29 cellular contexts compared by ENCODE assay signal in genomic region chr15:99226802-99227201, GRCh38.
"Had no signal": no experiment of that assay in that cellular context is flagged by ENCODE, and none has a peak within 500 bp of the region (broad histone marks: within the 10 kb centered on the region; RNA-seq: fewer than 3 reads in every experiment).

No MANE protein-coding gene starts in this region.

- H3K9me3 ChIP-seq: left lung, lower lobe of right lung, pancreas, prostate gland, suprapubic skin, thoracic aorta, tibial artery, uterus had no signal

- H3K9me3 Mint-ChIP-seq: naive thymus-derived CD8-positive, alpha-beta T cell; nephron; neural crest cell; stimulated activated naive CD8-positive, alpha-beta T cell treated with anti-CD3 and anti-CD28 coated beads, Interleukin-15, Interleukin-2, amounts not matched to agents 100 ng/mL and 50 ng/mL, for 24 hours; type B pancreatic cell had no signal

- H3K27ac ChIP-seq: left lung, lower lobe of right lung, pancreas, skin epidermis, suprapubic skin, thoracic aorta, tibial artery, uterus had no signal

- H3K4me3 ChIP-seq: left lung, lower lobe of right lung, pancreas, prostate gland, skin epidermis, suprapubic skin, thoracic aorta, tibial artery, uterus had no signal

- ATAC-seq: left colon; left lung; lower lobe of right lung; naive thymus-derived CD8-positive, alpha-beta T cell; pancreas; right cardiac atrium; sciatic nerve had no signal

- H3K4me1 Mint-ChIP-seq: naive thymus-derived CD8-positive, alpha-beta T cell; nephron; neural crest cell had no signal

- H3K36me3 ChIP-seq: prostate gland, thoracic aorta, uterus had no signal

- H3K27me3 Mint-ChIP-seq: stimulated activated naive CD8-positive, alpha-beta T cell treated with anti-CD3 and anti-CD28 coated beads, Interleukin-15, Interleukin-2, amounts not matched to agents 100 ng/mL and 50 ng/mL, for 24 hours; type B pancreatic cell had no signal

- H3K36me3 Mint-ChIP-seq: naive thymus-derived CD8-positive, alpha-beta T cell had no signal

- H3K4me1 ChIP-seq: left lung, lower lobe of right lung, prostate gland, suprapubic skin, uterus had no signal

- FAIRE-seq: keratinocyte, pancreas had no signal

- H3K27ac Mint-ChIP-seq: naive thymus-derived CD8-positive, alpha-beta T cell; nephron; stimulated activated naive CD8-positive, alpha-beta T cell treated with anti-CD3 and anti-CD28 coated beads, Interleukin-15, Interleukin-2, amounts not matched to agents 100 ng/mL and 50 ng/mL, for 24 hours; type B pancreatic cell had no signal

- DNase-seq: kidney glomerular epithelial cell; left colon; left lung; lower lobe of right lung; mammary epithelial cell; mesenchymal stem cell; naive thymus-derived CD8-positive, alpha-beta T cell; nucleus accumbens; pancreas; posterior cingulate gyrus; retina; right cardiac atrium; stimulated activated CD4-positive, alpha-beta T cell treated with anti-CD3 and anti-CD28 coated beads, Interleukin-12 subunit alpha, Interleukin-12 subunit beta, amount 100 ng/mL, for 4 hours; stimulated activated CD4-positive, alpha-beta T cell treated with anti-CD3 and anti-CD28 coated beads, Interleukin-15, amount 100 ng/mL, for 24 hours; stimulated activated CD4-positive, alpha-beta T cell treated with anti-CD3 and anti-CD28 coated beads, Interleukin-2, amount 100 ng/mL, for 24 hours; stimulated activated CD4-positive, alpha-beta T cell treated with anti-CD3 and anti-CD28 coated beads, Interleukin-4, amount 100 ng/mL, for 1 hour; stimulated activated naive CD4-positive, alpha-beta T cell; tibial artery; uterus had no signal

- H3K4me3 Mint-ChIP-seq: naive thymus-derived CD8-positive, alpha-beta T cell; nephron; neural crest cell; stimulated activated naive CD8-positive, alpha-beta T cell treated with anti-CD3 and anti-CD28 coated beads, Interleukin-15, Interleukin-2, amounts not matched to agents 100 ng/mL and 50 ng/mL, for 24 hours; type B pancreatic cell had no signal

- H3K27me3 ChIP-seq: left lung, pancreas, suprapubic skin, tibial artery, uterus had no signal
